Comparison of ENCODE assay signal across 1 cellular context in the genomic region with DNA sequence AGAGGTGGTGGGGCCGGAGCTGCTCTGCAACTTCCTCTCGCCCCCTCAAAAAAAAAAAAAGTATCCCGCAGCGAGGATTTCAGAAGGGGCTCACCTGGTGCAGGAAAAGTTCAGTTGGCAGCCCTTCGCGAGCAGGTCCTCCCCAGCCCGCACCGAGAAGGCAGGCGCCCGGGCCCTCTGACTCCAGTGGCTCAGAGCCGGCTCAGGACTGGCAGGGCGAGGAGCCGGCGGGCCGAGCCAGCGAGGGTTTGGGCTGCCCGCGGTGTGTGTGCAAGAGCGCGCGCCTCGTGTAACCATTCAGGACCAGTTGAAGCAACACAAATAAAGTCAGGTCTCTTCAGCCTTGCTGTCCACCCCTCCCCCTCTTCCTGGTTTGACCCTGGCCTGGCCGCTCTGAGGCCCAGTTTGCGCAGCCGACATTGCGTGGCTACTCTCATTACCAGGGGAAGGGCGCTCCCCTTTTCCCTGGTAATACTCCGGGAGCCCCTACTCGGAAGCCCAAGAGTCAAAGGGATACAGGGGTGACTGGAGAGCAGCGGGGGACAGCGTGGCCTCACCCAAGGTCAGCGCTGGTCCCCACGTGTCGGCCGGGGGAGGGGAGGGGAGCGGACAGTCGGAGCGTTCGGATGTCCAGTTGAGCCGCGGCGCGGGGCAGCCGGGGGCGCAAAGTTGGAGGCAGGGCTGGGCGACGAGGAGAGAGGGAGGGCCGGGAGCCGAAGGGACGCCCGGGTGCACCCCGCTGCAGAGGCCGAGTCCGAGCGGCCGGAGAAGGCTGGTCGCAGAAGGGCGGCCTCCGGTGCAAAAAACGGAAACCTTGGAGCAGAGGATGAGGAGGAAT.
TF ChIP-seq lines count a peak whose summit lies in the region.

No MANE protein-coding gene starts in this region.

TF ChIP-seq in SK-N-SH, 30 proteins besides CTCF, POLR2A, EP300 and RAD21 (continued from another document):
- TF ChIP-seq REST (IDR thresholded peaks at IDR 0.05; ENCODE audit: low read depth, low read length) (no peak), POLR2AphosphoS5 (IDR thresholded peaks at IDR 0.05; ENCODE audit: low read depth, low read length) (no peak), RXRA (IDR thresholded peaks at IDR 0.05; ENCODE audit: borderline replicate concordance, low read depth) (no peak), USF1 (IDR thresholded peaks at IDR 0.05; ENCODE audit: borderline replicate concordance, low read depth) (no peak), RCOR1 (IDR thresholded peaks at IDR 0.05; ENCODE audit: low read length) (no peak), RFX5 (IDR thresholded peaks at IDR 0.05; ENCODE audit: low read length) (no peak), USF2 (IDR thresholded peaks at IDR 0.05; ENCODE audit: borderline replicate concordance, low read depth, low read length) (no peak)
